Comparison of ENCODE assay signal across 9 cellular contexts in the genomic region with DNA sequence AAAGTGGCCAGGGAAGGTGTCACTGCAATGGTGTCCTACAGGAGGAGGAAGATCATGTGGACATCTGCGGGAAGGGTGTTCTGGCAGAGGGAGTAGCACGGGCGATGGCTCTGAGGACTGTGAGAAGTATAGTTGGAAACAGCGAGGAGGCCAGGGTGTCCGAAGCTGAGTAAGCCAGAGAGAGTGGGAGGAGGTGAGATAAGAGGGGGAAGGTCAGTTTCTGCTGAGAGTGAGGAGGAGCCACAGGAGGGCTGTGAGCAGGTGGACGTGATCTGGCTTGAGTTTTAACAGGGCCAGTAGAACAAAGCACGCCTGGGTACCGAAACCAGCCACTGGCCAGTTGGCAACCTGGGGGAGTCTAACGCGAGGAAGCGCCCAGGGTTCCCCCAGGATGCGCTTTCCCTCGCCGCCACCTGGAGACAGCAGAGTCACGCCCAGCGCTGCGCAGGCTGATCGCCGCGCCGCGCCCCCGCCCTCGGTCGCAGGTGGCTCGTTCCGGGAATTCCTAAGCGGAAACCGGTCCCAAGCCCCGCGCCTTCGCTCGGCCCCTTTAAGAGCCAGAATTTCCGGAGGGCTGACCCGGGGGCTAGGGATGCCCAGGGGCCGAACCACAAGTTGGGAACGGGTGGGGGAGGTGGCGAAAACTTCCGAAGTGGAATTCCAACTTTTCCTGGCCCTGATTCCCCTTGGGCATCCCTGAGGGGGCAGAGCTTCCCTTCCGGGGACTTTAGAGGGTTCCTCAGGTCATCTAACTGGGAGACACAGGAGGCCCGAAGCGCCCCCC. TPM values are rescaled to one million over a fixed set of nuclear protein-coding genes. Genes with fewer than 3 reads are reported as not detected.
DNase-seq lines count a peak whose midpoint lies in the region; ATAC-seq and TF ChIP-seq lines count a peak whose summit lies in the region.
"Had no signal": no experiment of that assay in that cellular context is flagged by ENCODE, and none has a peak within 500 bp of the region (broad histone marks: within the 10 kb centered on the region; RNA-seq: fewer than 3 reads in every experiment).

No MANE protein-coding gene starts in this region.

- peak overlapping the region; percentile 99 for H3K27ac ChIP-seq in neural progenitor cell

- CTCF ChIA-PET in activated CD8-positive, alpha-beta T cell treated with anti-CD3 and anti-CD28 coated beads, Interleukin-2, amount 10 ng/mL, durations not matched to agents 7 days and 5 days (lab: Charles Lee): no interaction called here

- POLR2A ChIA-PET in activated CD8-positive, alpha-beta T cell treated with anti-CD3 and anti-CD28 coated beads, Interleukin-2, amount 10 ng/mL, durations not matched to agents 7 days and 5 days (lab: Charles Lee): interaction anchor here (0.7 kb wide), 1 partner anchor 36 kb away, joined by 3 read pairs; no protein-coding TSS in a partner anchor

- H3K4me1 Mint-ChIP-seq in activated CD8-positive, alpha-beta T cell treated with anti-CD3 and anti-CD28 coated beads, Interleukin-2, amount 10 ng/mL, durations not matched to agents 7 days and 5 days (ENCODE audit: low read depth): peaks cover 34% of the 10 kb centered on the region
- H3K4me1 Mint-ChIP-seq in neural progenitor cell: peaks cover 12% of the 10 kb centered on the region

- peaks cover 35% of the 10 kb centered on the region for H3K79me2 ChIP-seq in neural progenitor cell (ENCODE audit: low read depth)

- peaks cover 23% of the 10 kb centered on the region for H3K36me3 Mint-ChIP-seq in activated CD8-positive, alpha-beta T cell treated with anti-CD3 and anti-CD28 coated beads, Interleukin-2, amount 10 ng/mL, durations not matched to agents 7 days and 5 days (ENCODE audit: low read depth)
- H3K36me3 Mint-ChIP-seq in neural progenitor cell: peaks cover 9% of the 10 kb centered on the region

- no peaks in the 10 kb centered on the region for H3K9me3 ChIP-seq in neural progenitor cell (ENCODE audit: low read depth)

- no peak overlapping the region for H3K27ac Mint-ChIP-seq in activated CD8-positive, alpha-beta T cell treated with anti-CD3 and anti-CD28 coated beads, Interleukin-2, amount 10 ng/mL, durations not matched to agents 7 days and 5 days
- H3K27ac Mint-ChIP-seq in neural progenitor cell: peak overlapping the region; percentile 96

- peaks cover 8% of the 10 kb centered on the region for H3K4me1 ChIP-seq in neural progenitor cell

- peak overlapping the region; percentile 97 for H3K9ac ChIP-seq in neural progenitor cell

- peaks cover 27% of the 10 kb centered on the region for H4K20me1 ChIP-seq in neural progenitor cell (ENCODE audit: low read depth)

- peak overlapping the region; percentile 91 for H3K4me3 Mint-ChIP-seq in activated CD8-positive, alpha-beta T cell treated with anti-CD3 and anti-CD28 coated beads, Interleukin-2, amount 10 ng/mL, durations not matched to agents 7 days and 5 days
- peak overlapping the region; percentile 96 for H3K4me3 Mint-ChIP-seq in neural progenitor cell

- peak; percentile 43 for ATAC-seq in activated CD8-positive, alpha-beta T cell treated with anti-CD3 and anti-CD28 coated beads, Interleukin-2, amount 10 ng/mL, durations not matched to agents 7 days and 5 days
- peak; percentile 79 for ATAC-seq in esophagus mucosa
- no peak for ATAC-seq in HG03378 (IDR thresholded peaks at IDR 0.05; ENCODE audit: unreplicated experiment)

- TF ChIP-seq CTCF in neural progenitor cell (IDR thresholded peaks at IDR 0.05): peak; percentile 50

- H3K27me3 ChIP-seq in H7 (ENCODE audit: control insufficient read depth, insufficient read depth, low read length): no peaks in the 10 kb centered on the region
- no peaks in the 10 kb centered on the region for H3K27me3 ChIP-seq in neural progenitor cell

- peaks cover 7% of the 10 kb centered on the region for H3K9me3 Mint-ChIP-seq in activated CD8-positive, alpha-beta T cell treated with anti-CD3 and anti-CD28 coated beads, Interleukin-2, amount 10 ng/mL, durations not matched to agents 7 days and 5 days (ENCODE audit: insufficient read depth)
- peaks cover 6% of the 10 kb centered on the region for H3K9me3 Mint-ChIP-seq in neural progenitor cell

- peak overlapping the region; percentile 83 for H3K4me2 ChIP-seq in neural progenitor cell

- peaks cover 18% of the 10 kb centered on the region for H3F3A ChIP-seq in neural progenitor cell (ENCODE audit: low read depth)

- H3K36me3 ChIP-seq in H7 (replicated peaks; ENCODE audit: control insufficient read depth, insufficient read depth, low read length) (peaks cover 10% of the 10 kb centered on the region), neural progenitor cell (no peaks in the 10 kb centered on the region)

- H2AFZ ChIP-seq in neural progenitor cell (replicated peaks): peak overlapping the region; percentile 97

- peaks cover 18% of the 10 kb centered on the region for H3K27me3 Mint-ChIP-seq in activated CD8-positive, alpha-beta T cell treated with anti-CD3 and anti-CD28 coated beads, Interleukin-2, amount 10 ng/mL, durations not matched to agents 7 days and 5 days (ENCODE audit: low read depth)
- H3K27me3 Mint-ChIP-seq in neural progenitor cell (ENCODE audit: insufficient read depth, low read depth): peaks cover 28% of the 10 kb centered on the region

- peak; percentile 11 for DNase-seq in ELR (ENCODE audit: low read depth)
- peak; percentile 97 for DNase-seq in H7
- peak; percentile 88 to 97 for DNase-seq in NCI-H1930 (lab: John Stamatoyannopoulos, UW)
- DNase-seq in activated CD8-positive, alpha-beta T cell treated with anti-CD3 and anti-CD28 coated beads, Interleukin-2, amount 10 ng/mL, durations not matched to agents 7 days and 5 days: peak; percentile 61
- peak; percentile 98 for DNase-seq in neural progenitor cell (ENCODE audit: low spot score)
- DNase-seq in hypothalamus (lab: John Stamatoyannopoulos, UW): no peak

- H3K4me3 ChIP-seq in H7 (ENCODE audit: insufficient read depth, low read depth, low read length) (peak overlapping the region; percentile 93), neural progenitor cell (peak overlapping the region; percentile 95)

RNA-seq across cellular contexts. Expression of a gene that starts 1.1 kb away (rescaled TPM):
- total RNA-seq in H7 (2014; rRNA removed; shearing (Covaris generic)): 128 and 134 TPM in 2 replicates
- total RNA-seq in activated CD8-positive, alpha-beta T cell treated with anti-CD3 and anti-CD28 coated beads, Interleukin-2, amount 10 ng/mL, durations not matched to agents 7 days and 5 days: 10 to 100 TPM; 25.5 to 25.9 TPM
- 66.6 TPM for total RNA-seq in esophagus mucosa
- total RNA-seq in neural progenitor cell (ENCODE audit: low replicate concordance): 27.1 and 78.4 TPM in 2 replicates

RNA-seq across cellular contexts. Expression of a gene that starts 19.2 kb away (rescaled TPM):
- not detected in 2 replicates for total RNA-seq in H7 (2014; rRNA removed; shearing (Covaris generic))
- total RNA-seq in activated CD8-positive, alpha-beta T cell treated with anti-CD3 and anti-CD28 coated beads, Interleukin-2, amount 10 ng/mL, durations not matched to agents 7 days and 5 days: not detected
- total RNA-seq in esophagus mucosa (not detected), neural progenitor cell (ENCODE audit: low replicate concordance) (0.19 TPM in 1 of 2 replicates, not detected in the other)
- total RNA-seq: RPMI7951 had no signal

RNA-seq across cellular contexts. Expression of a gene that starts 21.0 kb away (rescaled TPM):
- 79.3 and 91.7 TPM in 2 replicates for total RNA-seq in H7 (2014; rRNA removed; shearing (Covaris generic))
- 100 to 1,000 TPM; 125 to 138 TPM for total RNA-seq in activated CD8-positive, alpha-beta T cell treated with anti-CD3 and anti-CD28 coated beads, Interleukin-2, amount 10 ng/mL, durations not matched to agents 7 days and 5 days
- total RNA-seq in esophagus mucosa: 72.3 TPM
- total RNA-seq in neural progenitor cell (ENCODE audit: low replicate concordance): 46.8 and 88.7 TPM in 2 replicates

RNA-seq across cellular contexts. Expression of a gene that starts 34.6 kb away (rescaled TPM):
- not detected in 2 replicates for total RNA-seq in H7 (2014; rRNA removed; shearing (Covaris generic))
- under 1 TPM; 0.50 to 0.63 TPM for total RNA-seq in activated CD8-positive, alpha-beta T cell treated with anti-CD3 and anti-CD28 coated beads, Interleukin-2, amount 10 ng/mL, durations not matched to agents 7 days and 5 days
- not detected for total RNA-seq in esophagus mucosa
- total RNA-seq in neural progenitor cell (ENCODE audit: low replicate concordance): 0.30 TPM in 1 of 2 replicates, not detected in the other
- total RNA-seq: RPMI7951 had no signal

RNA-seq across cellular contexts. Expression of a gene that starts 44.2 kb away (rescaled TPM):
- total RNA-seq in H7 (2014; rRNA removed; shearing (Covaris generic)): 0.10 TPM in 1 of 2 replicates, not detected in the other
- under 1 TPM in 1 of 2 experiments, not detected in 1; 0.26 TPM for total RNA-seq in activated CD8-positive, alpha-beta T cell treated with anti-CD3 and anti-CD28 coated beads, Interleukin-2, amount 10 ng/mL, durations not matched to agents 7 days and 5 days
- total RNA-seq in esophagus mucosa (not detected), neural progenitor cell (ENCODE audit: low replicate concordance) (not detected in 2 replicates)
- total RNA-seq: RPMI7951 had no signal

Comparison
In these comparisons a context has a peak if more than half of its experiments do, and no peak if none do; other contexts are left out.
1. DNase-seq: peak in ELR (single experiment), H7 (single experiment), NCI-H1930 (2 of 2), activated CD8-positive, alpha-beta T cell treated with anti-CD3 and anti-CD28 coated beads, Interleukin-2, amount 10 ng/mL, durations not matched to agents 7 days and 5 days (single experiment) and neural progenitor cell (single experiment); none in hypothalamus (0 of 51).